9 cellular contexts compared by ENCODE assay signal in genomic region chr9:75855509-75855908, GRCh38. TPM values are rescaled to one million over a fixed set of nuclear protein-coding genes. Genes with fewer than 3 reads are reported as not detected.
DNase-seq lines count a peak whose midpoint lies in the region; ATAC-seq, FAIRE-seq and TF ChIP-seq lines count a peak whose summit lies in the region.
"Had no signal": no experiment of that assay in that cellular context is flagged by ENCODE, and none has a peak within 500 bp of the region (broad histone marks: within the 10 kb centered on the region; RNA-seq: fewer than 3 reads in every experiment).

No MANE protein-coding gene starts in this region.

- H3K27ac Mint-ChIP-seq in stimulated activated naive CD8-positive, alpha-beta T cell treated with anti-CD3 and anti-CD28 coated beads, Interleukin-15, amount 100 ng/mL, for 72 hours = no peak overlapping the region

- H3K9me3 Mint-ChIP-seq in stimulated activated naive CD8-positive, alpha-beta T cell treated with anti-CD3 and anti-CD28 coated beads, Interleukin-15, amount 100 ng/mL, for 72 hours = no peaks in the 10 kb centered on the region

- H3K4me1 ChIP-seq in left ventricle myocardium inferior = no peaks in the 10 kb centered on the region
- H3K4me1 ChIP-seq: SJSA1 had no signal

- no peaks in the 10 kb centered on the region for H3K36me3 ChIP-seq in left ventricle myocardium inferior
- H3K36me3 ChIP-seq: SJSA1 had no signal

- peak; percentile 34 for ATAC-seq in Right ventricle myocardium inferior
- no peak for ATAC-seq in left cardiac atrium
- ATAC-seq in GM18511 (IDR thresholded peaks at IDR 0.05; ENCODE audit: unreplicated experiment) = no peak
- ATAC-seq in stimulated activated naive CD8-positive, alpha-beta T cell treated with anti-CD3 and anti-CD28 coated beads, Interleukin-15, amount 100 ng/mL, for 72 hours = no peak
- no peak for ATAC-seq in HG03571 (IDR thresholded peaks at IDR 0.05; ENCODE audit: unreplicated experiment)

- intact Hi-C loops in Right ventricle myocardium inferior (cut with DNase I) (loop anchor here (5.0 to 10.0 kb wide), 4 partner anchors 161 to 588 kb away; no protein-coding TSS in a partner anchor), left cardiac atrium (cut with DNase I) (loop anchor here (5.0 to 10.0 kb wide), 4 partner anchors 231 to 591 kb away; no protein-coding TSS in a partner anchor), left ventricle myocardium inferior (cut with micrococcal nuclease) (loop anchor here (5.0 to 10.0 kb wide), 2 partner anchors 523 to 661 kb away; no protein-coding TSS in a partner anchor)

- no peak overlapping the region for H3K27ac ChIP-seq in left ventricle myocardium inferior (replicated peaks)
- H3K27ac ChIP-seq: SJSA1 had no signal

- H3K9me3 ChIP-seq in left ventricle myocardium inferior (replicated peaks) = no peaks in the 10 kb centered on the region
- H3K9me3 ChIP-seq: SJSA1 had no signal

- TF ChIP-seq CTCF in left ventricle myocardium inferior (IDR thresholded peaks at IDR 0.05; ENCODE audit: borderline replicate concordance) = peak; percentile 67

- no peak overlapping the region for H3K4me3 ChIP-seq in left ventricle myocardium inferior
- H3K4me3 ChIP-seq: SJSA1 had no signal

- H3K27me3 ChIP-seq in left ventricle myocardium inferior (ENCODE audit: low read depth) = no peaks in the 10 kb centered on the region
- H3K27me3 ChIP-seq: SJSA1 had no signal

- no peak overlapping the region for H3K4me3 Mint-ChIP-seq in stimulated activated naive CD8-positive, alpha-beta T cell treated with anti-CD3 and anti-CD28 coated beads, Interleukin-15, amount 100 ng/mL, for 72 hours

- no peaks in the 10 kb centered on the region for H3K27me3 Mint-ChIP-seq in stimulated activated naive CD8-positive, alpha-beta T cell treated with anti-CD3 and anti-CD28 coated beads, Interleukin-15, amount 100 ng/mL, for 72 hours

- no peaks in the 10 kb centered on the region for H3K4me1 Mint-ChIP-seq in stimulated activated naive CD8-positive, alpha-beta T cell treated with anti-CD3 and anti-CD28 coated beads, Interleukin-15, amount 100 ng/mL, for 72 hours

- FAIRE-seq in urothelium cell line (lab: Jason Lieb, UNC) = no peak

- no peak for DNase-seq in Right ventricle myocardium inferior (ENCODE audit: missing footprints)
- no peak for DNase-seq in left cardiac atrium
- peak; percentile 30 for DNase-seq in RKO (ENCODE audit: low spot score)
- no peak for DNase-seq in left ventricle myocardium inferior
- DNase-seq in urothelium cell line (ENCODE audit: low spot score) = peak; percentile 34
- no peak for DNase-seq in stimulated activated naive CD8-positive, alpha-beta T cell treated with anti-CD3 and anti-CD28 coated beads, Interleukin-15, amount 100 ng/mL, for 72 hours

RNA-seq across cellular contexts. Expression of gene PCSK5, which starts 35.0 kb away (rescaled TPM):
- total RNA-seq in Right ventricle myocardium inferior = 4.5 TPM
- total RNA-seq in left cardiac atrium = 1 to 10 TPM; 7.9 to 9.3 TPM
- total RNA-seq in left ventricle myocardium inferior = 5.6 TPM

Comparison
In these comparisons a context has a peak if more than half of its experiments do, and no peak if none do; other contexts are left out.
1. DNase-seq: peak in RKO (single experiment) and urothelium cell line (single experiment); none in Right ventricle myocardium inferior (single experiment), left cardiac atrium (single experiment), left ventricle myocardium inferior (single experiment) and stimulated activated naive CD8-positive, alpha-beta T cell treated with anti-CD3 and anti-CD28 coated beads, Interleukin-15, amount 100 ng/mL, for 72 hours (0 of 2).